ENCODE assay signal across 31 cellular contexts in genomic region chr3:183695569-183696364, GRCh38. TPM values are rescaled to one million over a fixed set of nuclear protein-coding genes. Genes with fewer than 3 reads are reported as not detected.
A peak's percentile ranks its signal among the peaks of the same experiment; 100 is the strongest.
DNase-seq lines count a peak whose midpoint lies in the region; ATAC-seq, FAIRE-seq and TF ChIP-seq lines count a peak whose summit lies in the region.
"Had no signal": no experiment of that assay in that cellular context is flagged by ENCODE, and none has a peak within 500 bp of the region (broad histone marks: within the 10 kb centered on the region; RNA-seq: fewer than 3 reads in every experiment).

No MANE protein-coding gene starts in this region.

- no peaks in the 10 kb centered on the region; a peak in 1 of 5 replicates for H3K36me3 ChIP-seq in HepG2 (replicated peaks in 1 of 2; ENCODE audit: control insufficient read depth in 1 of 2, insufficient read depth in 2 of 2, low read length in 2 of 2)
- H3K36me3 ChIP-seq in right lobe of liver = no peaks in the 10 kb centered on the region
- no peaks in the 10 kb centered on the region for H3K36me3 ChIP-seq in Loucy (ENCODE audit: insufficient read depth, low read length)
- H3K36me3 ChIP-seq in thyroid gland = no peaks in the 10 kb centered on the region
- H3K36me3 ChIP-seq: tibial nerve had no signal

- H2AFZ ChIP-seq in HepG2 (ENCODE audit: low read length) (peak overlapping the region; percentile 33), Loucy (ENCODE audit: low read length) (peak overlapping the region; percentile 72; the same call in 1 of the 2 replicates)

- H3K4me2 ChIP-seq in HepG2 (ENCODE audit: low read depth, low read length) (0 out of 2 replicates have a peak overlapping the region, but pooled peaks have one; percentile 4), Loucy (ENCODE audit: low read depth, low read length, poor library complexity, severe bottlenecking) (no peak overlapping the region)

- H3K4me1 ChIP-seq in HepG2 (ENCODE audit: insufficient read depth, low read length) (peaks cover 53% of the 10 kb centered on the region), right lobe of liver (peaks cover 0 to 13% (median 0%) of the 10 kb centered on the region in 4 donors), Loucy (ENCODE audit: insufficient read depth, low read length, poor library complexity, severe bottlenecking) (peaks cover 18% of the 10 kb centered on the region), thyroid gland (peaks cover 0 to 18% of the 10 kb centered on the region in 2 donors)

- no peak overlapping the region for H3K9ac ChIP-seq in HepG2 (ENCODE audit: insufficient read depth, low read depth, low read length)
- H3K9ac ChIP-seq in Loucy (ENCODE audit: low read depth, low read length, poor library complexity, severe bottlenecking) = no peak overlapping the region

- WGBS in HepG2 (ENCODE audit: low lambda C conversion rate) = 56% methylated on average over 6 of the region's 7 CpGs
- WGBS in right lobe of liver (ENCODE audit: insufficient coverage, low coverage, low lambda C conversion rate, missing lambda C conversion rate) = 73% methylated on average over 3 of the region's 7 CpGs
- WGBS in thyroid gland, 2 donors = 81 to 83% methylated on average over 7 of the region's 7 CpGs

- H3K27ac Mint-ChIP-seq in central memory CD8-positive, alpha-beta T cell (ENCODE audit: low read depth) = peak overlapping the region; percentile 51
- H3K27ac Mint-ChIP-seq: CD8-positive, alpha-beta T cell; dendritic cell treated with granulocyte-macrophage colony-stimulating factor and Interleukin-4, amounts not matched to agents 40 ng/mL and 50 ng/mL, for 4 days had no signal

- intact Hi-C loops in HepG2 (cut with micrococcal nuclease; ENCODE audit: unreplicated experiment) = loop anchor here (5.0 kb wide), 1 partner anchor 58 kb away; the partner anchor contains the start of gene KLHL24
- intact Hi-C loops in right lobe of liver (cut with DNase I) = no loop called here
- intact Hi-C loops in thyroid gland (cut with DNase I) = loop anchor here (5.0 kb wide), 1 partner anchor 58 kb away; the partner anchor contains the start of gene KLHL24

- BruUV-seq in HepG2 (replicated peaks; lab: Mats Ljungman, UMichigan) = no TSS peak

- no peak for DNase-seq in HepG2 (ENCODE audit: low spot score)
- no peak for DNase-seq in right lobe of liver
- DNase-seq in central memory CD8-positive, alpha-beta T cell (ENCODE audit: low spot score in 2 of 2) = no peak
- DNase-seq in thyroid gland = peak; percentile 55 to 65
- no peak for DNase-seq in occipital lobe (lab: John Stamatoyannopoulos, UW)
- DNase-seq in iPS-NIHi11 (ENCODE audit: low spot score) = no peak
- no peak for DNase-seq in NCI-H2107 (lab: John Stamatoyannopoulos, UW)
- DNase-seq: activated CD4-positive, alpha-beta T cell treated with anti-CD3 and anti-CD28 coated beads, Interleukin-2, amount 50 U/mL, for 1 hour; activated T-cell treated with anti-CD3 and anti-CD28 coated beads, Interleukin-2, amount 50 U/mL, for 1 hour; AML-193; caudate nucleus; CD8-positive, alpha-beta T cell; DMS 273 treated with DMSO at 0.1 percent for 48 hours; erythroblast; HCEC 1CT; hypothalamus; NCI-H1105; NCI-H1930; NCI-H2227 treated with DMSO at 0.1 percent for 48 hours; NCI-H526 treated with DMSO at 0.1 percent for 48 hours; nucleus accumbens; SIG-M5; stimulated activated CD4-positive, alpha-beta T cell treated with anti-CD3 and anti-CD28 coated beads, Interleukin-4, amount 100 ng/mL, for 4 hours; SW 1271; T-helper 9 cell; WERI-Rb-1 had no signal

- H3K27me3 ChIP-seq in HepG2 (ENCODE audit: control insufficient read depth in 1 of 2, insufficient read depth in 2 of 2, low read length in 2 of 2) (no peaks in the 10 kb centered on the region; a peak in 1 of 5 replicates), right lobe of liver (no peaks in the 10 kb centered on the region), Loucy (ENCODE audit: insufficient read depth, low read length, poor library complexity, severe bottlenecking) (no peaks in the 10 kb centered on the region), thyroid gland (no peaks in the 10 kb centered on the region)
- H3K27me3 ChIP-seq: tibial nerve had no signal

- TF ChIP-seq POLR2A in HepG2 (IDR thresholded peaks at IDR 0.05; ENCODE audit: insufficient read depth in 1 of 2, low read depth in 2 of 2, low read length in 2 of 2) = no peak
- TF ChIP-seq POLR2A in right lobe of liver (IDR thresholded peaks at IDR 0.05) = no peak
- no peak for TF ChIP-seq POLR2A in thyroid gland (IDR thresholded peaks at IDR 0.05)

- no peak overlapping the region for H3K4me3 Mint-ChIP-seq in central memory CD8-positive, alpha-beta T cell
- H3K4me3 Mint-ChIP-seq: CD8-positive, alpha-beta T cell; dendritic cell treated with granulocyte-macrophage colony-stimulating factor and Interleukin-4, amounts not matched to agents 40 ng/mL and 50 ng/mL, for 4 days had no signal

- H3K4me3 ChIP-seq in HepG2 (replicated peaks in 1 of 3; ENCODE audit: insufficient read depth in 1 of 3, low read depth in 2 of 3, low read length in 3 of 3) = no peak overlapping the region; a peak in 1 of 6 replicates
- H3K4me3 ChIP-seq in right lobe of liver = no peak overlapping the region
- no peak overlapping the region for H3K4me3 ChIP-seq in Loucy (ENCODE audit: low read length, poor library complexity, severe bottlenecking)
- H3K4me3 ChIP-seq in thyroid gland (replicated peaks in 1 of 3) = no peak overlapping the region
- H3K4me3 ChIP-seq: GM12878, tibial nerve had no signal

- H3F3A ChIP-seq in Loucy (ENCODE audit: low read depth) = no peaks in the 10 kb centered on the region

- POLR2A ChIA-PET in HepG2 (lab: Yijun Ruan, JAX) = no interaction called here

- H4K20me1 ChIP-seq in HepG2 (ENCODE audit: insufficient read depth, low read length) = peaks cover 11% of the 10 kb centered on the region
- peaks cover 29% of the 10 kb centered on the region for H4K20me1 ChIP-seq in Loucy (ENCODE audit: insufficient read depth, low read length, poor library complexity, severe bottlenecking)

- CTCF ChIA-PET in HepG2 (lab: Yijun Ruan, JAX; ENCODE audit: low intra/inter-chr PET ratio, low total read pairs) = no interaction called here

- ATAC-seq in HepG2 (peak; percentile 4; the same call in 1 of the 3 replicates), right lobe of liver (no peak)
- ATAC-seq in central memory CD8-positive, alpha-beta T cell (replicated peaks; ENCODE audit: extremely low read depth, poor library complexity, severe bottlenecking) = no peak
- ATAC-seq: CD8-positive, alpha-beta T cell; GM12878; Panc1 had no signal

- no peak overlapping the region for H3K27ac ChIP-seq in HepG2 (ENCODE audit: extremely low read length, insufficient read depth, low read length)
- H3K27ac ChIP-seq in right lobe of liver = no peak overlapping the region
- no peak overlapping the region for H3K27ac ChIP-seq in thyroid gland
- H3K27ac ChIP-seq: tibial nerve, WERI-Rb-1 had no signal

- peaks cover 30% of the 10 kb centered on the region for H3K4me1 Mint-ChIP-seq in central memory CD8-positive, alpha-beta T cell

- TF ChIP-seq CTCF in HepG2 (CRISPR knock-in tag; IDR thresholded peaks at IDR 0.05) = no peak
- TF ChIP-seq CTCF in right lobe of liver (IDR thresholded peaks at IDR 0.05) = no peak
- TF ChIP-seq CTCF in Loucy (conservative IDR thresholded peaks at IDR 0.05; ENCODE audit: low read length) = no peak
- no peak for TF ChIP-seq CTCF in thyroid gland (IDR thresholded peaks at IDR 0.05)

- H3K79me2 ChIP-seq in HepG2 (ENCODE audit: insufficient read depth, low read length) (peaks cover 30% of the 10 kb centered on the region), Loucy (ENCODE audit: insufficient read depth, low read length) (peaks cover 36% of the 10 kb centered on the region)

- no peaks in the 10 kb centered on the region for H3K9me3 ChIP-seq in HepG2 (ENCODE audit: low read length)
- H3K9me3 ChIP-seq in right lobe of liver = no peaks in the 10 kb centered on the region
- H3K9me3 ChIP-seq in Loucy (ENCODE audit: insufficient read depth, low read depth, low read length) = no peaks in the 10 kb centered on the region
- no peaks in the 10 kb centered on the region for H3K9me3 ChIP-seq in thyroid gland
- H3K9me3 ChIP-seq: tibial nerve had no signal

- no peaks in the 10 kb centered on the region for H3K9me2 ChIP-seq in Loucy (replicated peaks; ENCODE audit: low read depth, low read length)

- peaks cover 2% of the 10 kb centered on the region for H3K36me3 Mint-ChIP-seq in central memory CD8-positive, alpha-beta T cell (ENCODE audit: insufficient read depth)

- in situ Hi-C loops in HepG2 (cut with HindIII; ENCODE audit: extremely low pct_ligation_motif_present, low pct_unique_long_range_greater_than_20kb) = no loop called here

- H3K9me3 Mint-ChIP-seq in central memory CD8-positive, alpha-beta T cell = no peaks in the 10 kb centered on the region
- H3K9me3 Mint-ChIP-seq: CD8-positive, alpha-beta T cell; dendritic cell treated with granulocyte-macrophage colony-stimulating factor and Interleukin-4, amounts not matched to agents 40 ng/mL and 50 ng/mL, for 4 days had no signal

- FAIRE-seq in HepG2 (lab: Jason Lieb, UNC) = no peak
- FAIRE-seq: GM12878 had no signal

- no peak for TF ChIP-seq RAD21 in HepG2 (CRISPR knock-in tag; IDR thresholded peaks at IDR 0.05)

- TF ChIP-seq EP300 in HepG2 (IDR thresholded peaks at IDR 0.05; ENCODE audit: low read depth in 2 of 2, low read length in 2 of 2) (no peak), HepG2 (CRISPR knock-in tag; IDR thresholded peaks at IDR 0.05; ENCODE audit: borderline replicate concordance) (no peak)

- H3K27me3 Mint-ChIP-seq in central memory CD8-positive, alpha-beta T cell = no peaks in the 10 kb centered on the region

RNA-seq across cellular contexts. Expression of gene YEATS2, which starts 1.8 kb away (rescaled TPM):
- total RNA-seq in HepG2 (2016; rRNA removed; fragmentation: Illumina TruSeq; extraction: Trizol) (16.0 and 18.6 TPM in 2 replicates), right lobe of liver (10 to 100 TPM in 1 of 6 experiments, 1 to 10 TPM in 5; 3.8 to 12.1 (median 7.3) TPM), thyroid gland (10 to 100 TPM; 30.0 to 42.5 (median 37.7) TPM), occipital lobe (62.1 TPM)
- total RNA-seq in HepG2 (2016; cell fraction: cytosol; rRNA removed; fragmentation: Illumina TruSeq; extraction: Trizol; ENCODE audit: low read depth) = 19.5 and 20.6 TPM in 2 replicates
- total RNA-seq in HepG2 (2016; cell fraction: insoluble cytoplasmic fraction; rRNA removed; fragmentation: Illumina TruSeq; extraction: Trizol) = 15.9 and 18.0 TPM in 2 replicates
- total RNA-seq in HepG2 (2016; cell fraction: membrane; rRNA removed; fragmentation: Illumina TruSeq; extraction: Trizol) = 14.2 and 15.9 TPM in 2 replicates
- 19.0 and 21.4 TPM in 2 replicates for total RNA-seq in HepG2 (2016; cell fraction: nucleus; rRNA removed; fragmentation: Illumina TruSeq; extraction: Trizol)
- polyA plus RNA-seq in HepG2 (2011; rRNA removed) = 28.4 and 33.7 TPM in 2 replicates
- 21.7 and 23.4 TPM in 2 replicates for polyA plus RNA-seq in HepG2 (2011; cell fraction: cytosol; rRNA removed)
- polyA plus RNA-seq in HepG2 (2011; cell fraction: nucleus; rRNA removed) = 31.5 and 34.8 TPM in 2 replicates
- 21.3 and 23.8 TPM in 2 replicates for polyA plus RNA-seq in HepG2 (2012)
- 1.2 and 1.4 TPM in 2 replicates for polyA plus RNA-seq in HepG2 (2016; cell fraction: cytosol; fragmentation: Illumina TruSeq; extraction: Trizol; ENCODE audit: low read depth)
- 11.5 and 14.0 TPM in 2 replicates for polyA plus RNA-seq in HepG2 (2016; cell fraction: insoluble cytoplasmic fraction; fragmentation: Illumina TruSeq; extraction: Trizol; ENCODE audit: low read depth)
- 3.2 and 3.9 TPM in 2 replicates for polyA plus RNA-seq in HepG2 (2016; cell fraction: membrane; fragmentation: Illumina TruSeq; extraction: Trizol; ENCODE audit: low read depth)
- polyA plus RNA-seq in HepG2 (2016; cell fraction: nucleus; fragmentation: Illumina TruSeq; extraction: Trizol; ENCODE audit: insufficient read depth, low read depth) = 26.1 and 26.4 TPM in 2 replicates
- polyA minus RNA-seq in HepG2 (2011; rRNA and poly(A)+ RNA removed; ENCODE audit: low replicate concordance) = 36.6 and 46.9 TPM in 2 replicates
- polyA minus RNA-seq in HepG2 (2011; cell fraction: cytosol; rRNA and poly(A)+ RNA removed) = 24.4 and 26.9 TPM in 2 replicates
- polyA minus RNA-seq in HepG2 (2011; cell fraction: nucleus; rRNA and poly(A)+ RNA removed) = 48.4 and 51.5 TPM in 2 replicates

Comparison
In these comparisons a context has a peak if more than half of its experiments do, and no peak if none do; other contexts are left out.
1. intact Hi-C loops: an anchor here in HepG2 (5.0 kb wide) and thyroid gland (5.0 kb wide); none called in right lobe of liver.
2. DNase-seq: peak in thyroid gland (2 of 2); none in HepG2 (single experiment), right lobe of liver (0 of 3), central memory CD8-positive, alpha-beta T cell (0 of 2), occipital lobe (single experiment), iPS-NIHi11 (single experiment) and NCI-H2107 (single experiment).